ENCODE assay signal across 9 cellular contexts in the genomic region with DNA sequence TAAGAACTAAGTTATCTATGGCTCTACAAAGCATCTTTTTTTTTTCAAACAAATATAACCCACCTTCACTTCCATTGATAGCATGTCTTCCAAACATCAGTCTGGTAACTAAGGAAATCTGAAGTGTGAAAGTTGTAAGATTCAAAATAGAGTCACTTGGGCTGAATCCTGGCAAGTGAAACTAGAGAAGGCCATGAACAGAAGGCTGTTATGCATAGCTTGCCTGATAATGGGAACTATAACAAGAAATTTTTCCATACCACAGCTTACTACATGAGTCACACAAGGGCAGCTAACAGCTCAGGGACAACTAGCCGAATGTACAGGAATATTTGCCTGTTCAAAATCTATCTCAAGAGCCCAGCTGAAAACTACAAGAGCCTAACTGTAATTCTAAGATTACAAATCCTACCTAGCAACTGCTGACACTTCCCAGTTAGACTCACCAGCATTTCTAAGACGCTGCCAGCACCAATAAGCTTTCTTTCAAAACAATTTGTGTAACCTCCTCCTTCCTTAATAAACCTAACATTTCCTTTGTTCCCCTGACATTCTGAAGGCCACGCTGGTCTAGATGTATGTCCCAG.
DNase-seq lines count a peak whose midpoint lies in the region; ATAC-seq and TF ChIP-seq lines count a peak whose summit lies in the region.
"Had no signal": no experiment of that assay in that cellular context is flagged by ENCODE, and none has a peak within 500 bp of the region (broad histone marks: within the 10 kb centered on the region; RNA-seq: fewer than 3 reads in every experiment).

No MANE protein-coding gene starts in this region.

- intact Hi-C loops in activated T-helper 1 cell treated with anti-CD3 and anti-CD28 coated beads, Interleukin-12 subunit alpha, Interleukin-12 subunit beta, Interleukin-2, Interleukin-4 antibody, amounts not matched to agents 30 ng/mL and 10 ng/mL and 1 ng/mL, durations not matched to agents 14 hours and 24 hours and 36 hours (cut with micrococcal nuclease) = no loop called here
- intact Hi-C loops in mucosa of descending colon (cut with DNase I, micrococcal nuclease) = no loop called here
- intact Hi-C loops in CD8-positive, alpha-beta T cell (cut with DNase I, micrococcal nuclease) = no loop called here

- H3K36me3 ChIP-seq in mucosa of descending colon (ENCODE audit: low read depth) = no peaks in the 10 kb centered on the region
- H3K36me3 ChIP-seq in CD8-positive, alpha-beta T cell (ENCODE audit: insufficient read depth, low read length) = no peaks in the 10 kb centered on the region
- H3K36me3 ChIP-seq: BLaER1 had no signal

- H3K27ac ChIP-seq in epithelial cell of prostate = no peak overlapping the region
- H3K27ac ChIP-seq in CD8-positive, alpha-beta T cell (ENCODE audit: low read depth, low read length) = no peak overlapping the region
- H3K27ac ChIP-seq: BLaER1 had no signal

- H3K4me3 Mint-ChIP-seq in activated T-helper 1 cell treated with anti-CD3 and anti-CD28 coated beads, Interleukin-12 subunit alpha, Interleukin-12 subunit beta, Interleukin-2, Interleukin-4 antibody, amounts not matched to agents 30 ng/mL and 10 ng/mL and 1 ng/mL, durations not matched to agents 14 hours and 24 hours and 36 hours = no peak overlapping the region
- no peak overlapping the region for H3K4me3 Mint-ChIP-seq in CD8-positive, alpha-beta T cell

- CTCF ChIA-PET in CD8-positive, alpha-beta T cell (lab: Charles Lee) = no interaction called here

- no peaks in the 10 kb centered on the region for H3K9me3 ChIP-seq in mucosa of descending colon
- H3K9me3 ChIP-seq in CD8-positive, alpha-beta T cell (ENCODE audit: low read length) = no peaks in the 10 kb centered on the region
- H3K9me3 ChIP-seq: BLaER1 had no signal

- no peaks in the 10 kb centered on the region for H3K9me3 Mint-ChIP-seq in activated T-helper 1 cell treated with anti-CD3 and anti-CD28 coated beads, Interleukin-12 subunit alpha, Interleukin-12 subunit beta, Interleukin-2, Interleukin-4 antibody, amounts not matched to agents 30 ng/mL and 10 ng/mL and 1 ng/mL, durations not matched to agents 14 hours and 24 hours and 36 hours
- no peaks in the 10 kb centered on the region for H3K9me3 Mint-ChIP-seq in CD8-positive, alpha-beta T cell

- H3K36me3 Mint-ChIP-seq in activated T-helper 1 cell treated with anti-CD3 and anti-CD28 coated beads, Interleukin-12 subunit alpha, Interleukin-12 subunit beta, Interleukin-2, Interleukin-4 antibody, amounts not matched to agents 30 ng/mL and 10 ng/mL and 1 ng/mL, durations not matched to agents 14 hours and 24 hours and 36 hours (ENCODE audit: low read depth) = no peaks in the 10 kb centered on the region
- H3K36me3 Mint-ChIP-seq in CD8-positive, alpha-beta T cell = no peaks in the 10 kb centered on the region

- H3K27me3 ChIP-seq in CD8-positive, alpha-beta T cell (ENCODE audit: insufficient read depth, low read length) = no peaks in the 10 kb centered on the region
- H3K27me3 ChIP-seq: BLaER1 had no signal

- peak; percentile 39 for DNase-seq in NCI-H510A treated with DMSO at 0.1 percent for 48 hours (lab: John Stamatoyannopoulos, UW)
- DNase-seq in NCI-H510A (lab: John Stamatoyannopoulos, UW) = no peak
- DNase-seq in NCI-H446 (lab: John Stamatoyannopoulos, UW) = peak; percentile 19 to 54
- peak; percentile 0 for DNase-seq in epithelial cell of prostate (ENCODE audit: low read depth, low spot score)
- no peak for DNase-seq in activated T-helper 1 cell treated with anti-CD3 and anti-CD28 coated beads, Interleukin-12 subunit alpha, Interleukin-12 subunit beta, Interleukin-2, Interleukin-4 antibody, amounts not matched to agents 30 ng/mL and 10 ng/mL and 1 ng/mL, durations not matched to agents 14 hours and 24 hours and 36 hours (ENCODE audit: low spot score)
- DNase-seq in mucosa of descending colon = no peak
- DNase-seq in CD8-positive, alpha-beta T cell = no peak

- POLR2A ChIA-PET in CD8-positive, alpha-beta T cell (lab: Charles Lee) = no interaction called here

- TF ChIP-seq CTCF in mucosa of descending colon (IDR thresholded peaks at IDR 0.05) = no peak
- TF ChIP-seq CTCF in CD8-positive, alpha-beta T cell (IDR thresholded peaks at IDR 0.05) = no peak

- no peak overlapping the region for H3K4me3 ChIP-seq in mucosa of descending colon
- H3K4me3 ChIP-seq in CD8-positive, alpha-beta T cell (ENCODE audit: low read depth, low read length) = no peak overlapping the region
- H3K4me3 ChIP-seq: BLaER1 had no signal

- H3K27ac Mint-ChIP-seq in activated T-helper 1 cell treated with anti-CD3 and anti-CD28 coated beads, Interleukin-12 subunit alpha, Interleukin-12 subunit beta, Interleukin-2, Interleukin-4 antibody, amounts not matched to agents 30 ng/mL and 10 ng/mL and 1 ng/mL, durations not matched to agents 14 hours and 24 hours and 36 hours = no peak overlapping the region
- no peak overlapping the region for H3K27ac Mint-ChIP-seq in CD8-positive, alpha-beta T cell

- peak; percentile 99 for ATAC-seq in HG02852 (IDR thresholded peaks at IDR 0.05; ENCODE audit: unreplicated experiment)
- no peak for ATAC-seq in mucosa of descending colon
- ATAC-seq in CD8-positive, alpha-beta T cell = no peak

- H3K27me3 Mint-ChIP-seq in activated T-helper 1 cell treated with anti-CD3 and anti-CD28 coated beads, Interleukin-12 subunit alpha, Interleukin-12 subunit beta, Interleukin-2, Interleukin-4 antibody, amounts not matched to agents 30 ng/mL and 10 ng/mL and 1 ng/mL, durations not matched to agents 14 hours and 24 hours and 36 hours (ENCODE audit: insufficient read depth) = no peaks in the 10 kb centered on the region
- H3K27me3 Mint-ChIP-seq in CD8-positive, alpha-beta T cell (ENCODE audit: low read depth) = no peaks in the 10 kb centered on the region

- H3K4me1 ChIP-seq in mucosa of descending colon (ENCODE audit: low read depth) = no peaks in the 10 kb centered on the region
- no peaks in the 10 kb centered on the region for H3K4me1 ChIP-seq in CD8-positive, alpha-beta T cell (ENCODE audit: insufficient read depth, low read length)

- H3K4me1 Mint-ChIP-seq in activated T-helper 1 cell treated with anti-CD3 and anti-CD28 coated beads, Interleukin-12 subunit alpha, Interleukin-12 subunit beta, Interleukin-2, Interleukin-4 antibody, amounts not matched to agents 30 ng/mL and 10 ng/mL and 1 ng/mL, durations not matched to agents 14 hours and 24 hours and 36 hours (ENCODE audit: low read depth) = no peaks in the 10 kb centered on the region
- H3K4me1 Mint-ChIP-seq in CD8-positive, alpha-beta T cell (ENCODE audit: low read depth) = no peaks in the 10 kb centered on the region

Comparison
In these comparisons a context has a peak if more than half of its experiments do, and no peak if none do; other contexts are left out.
1. DNase-seq: peak in NCI-H510A treated with DMSO at 0.1 percent for 48 hours (single experiment), NCI-H446 (2 of 2) and epithelial cell of prostate (single experiment); none in NCI-H510A (single experiment), activated T-helper 1 cell treated with anti-CD3 and anti-CD28 coated beads, Interleukin-12 subunit alpha, Interleukin-12 subunit beta, Interleukin-2, Interleukin-4 antibody, amounts not matched to agents 30 ng/mL and 10 ng/mL and 1 ng/mL, durations not matched to agents 14 hours and 24 hours and 36 hours (single experiment), mucosa of descending colon (0 of 3) and CD8-positive, alpha-beta T cell (0 of 7).